Comparison of ENCODE assay signal across 11 cellular contexts in genomic region chr10:110411047-110411410, GRCh38.
DNase-seq lines count a peak whose midpoint lies in the region; ATAC-seq and TF ChIP-seq lines count a peak whose summit lies in the region.
"Had no signal": no experiment of that assay in that cellular context is flagged by ENCODE, and none has a peak within 500 bp of the region (broad histone marks: within the 10 kb centered on the region; RNA-seq: fewer than 3 reads in every experiment).

No MANE protein-coding gene starts in this region.

- peak overlapping the region; percentile 75 for H3K4me2 ChIP-seq in PC-9

- peak; percentile 16 for ATAC-seq in omental fat pad (ENCODE audit: low FRiP score)
- ATAC-seq in GM21390 (IDR thresholded peaks at IDR 0.05; ENCODE audit: unreplicated experiment) = no peak
- no peak for ATAC-seq in stimulated activated naive B cell treated with anti-CD40 and anti-IgM and Interleukin-4, amounts not matched to agents 10 μg/mL and 1 μg/mL and 100 μg/mL, for 72 hours (replicated peaks)

- intact Hi-C loops in Calu3 (cut with micrococcal nuclease; ENCODE audit: unreplicated experiment) (loop anchor here (1.0 to 5.0 kb wide), 4 partner anchors 54 to 99 kb away; partner anchors contain the start of gene DUSP5), PC-9 (cut with micrococcal nuclease; ENCODE audit: unreplicated experiment) (loop anchor here (1.0 to 5.0 kb wide), 3 partner anchors 88 to 204 kb away; partner anchors contain the start of gene MXI1), esophagus muscularis mucosa (cut with DNase I) (loop anchor here (5.0 kb wide), 2 partner anchors 54 to 86 kb away; partner anchors contain the start of gene DUSP5)

- H3K4me3 Mint-ChIP-seq in Calu3 (ENCODE audit: low read depth, unreplicated experiment) = peak overlapping the region; percentile 56
- no peak overlapping the region for H3K4me3 Mint-ChIP-seq in stimulated activated naive B cell treated with anti-CD40 and anti-IgM and Interleukin-4, amounts not matched to agents 10 μg/mL and 1 μg/mL and 100 μg/mL, for 72 hours
- H3K4me3 Mint-ChIP-seq: memory B cell had no signal

- H3K9me3 ChIP-seq in PC-9 (ENCODE audit: insufficient read depth, low read depth) = no peaks in the 10 kb centered on the region; the same call in 1 of the 2 replicates
- H3K9me3 ChIP-seq in esophagus muscularis mucosa = no peaks in the 10 kb centered on the region
- H3K9me3 ChIP-seq: thoracic aorta had no signal

- peaks cover 60% of the 10 kb centered on the region for H3F3A ChIP-seq in PC-9 (ENCODE audit: insufficient read depth, low read depth)

- H3K4me1 ChIP-seq in PC-9 (replicated peaks; ENCODE audit: insufficient read depth) = peaks cover 90% of the 10 kb centered on the region
- peaks cover 17 to 39% (median 34%) of the 10 kb centered on the region in 4 donors for H3K4me1 ChIP-seq in esophagus muscularis mucosa

- H3K36me3 ChIP-seq in PC-9 (ENCODE audit: low read depth) (no peaks in the 10 kb centered on the region), esophagus muscularis mucosa (no peaks in the 10 kb centered on the region)
- H3K36me3 ChIP-seq: thoracic aorta had no signal

- no peaks in the 10 kb centered on the region for H3K9me2 ChIP-seq in PC-9 (ENCODE audit: insufficient read depth)

- H4K20me1 ChIP-seq in PC-9 (ENCODE audit: insufficient read depth) = no peaks in the 10 kb centered on the region

- BruUV-seq in Calu3 (replicated peaks; lab: Mats Ljungman, UMichigan) = TSS peak; percentile 77
- BruUV-seq in PC-9 (replicated peaks; lab: Mats Ljungman, UMichigan) = TSS peak; percentile 79

- no peaks in the 10 kb centered on the region for H3K27me3 Mint-ChIP-seq in Calu3 (ENCODE audit: unreplicated experiment)
- peaks cover 9 to 17% of the 10 kb centered on the region in 2 donors for H3K27me3 Mint-ChIP-seq in stimulated activated naive B cell treated with anti-CD40 and anti-IgM and Interleukin-4, amounts not matched to agents 10 μg/mL and 1 μg/mL and 100 μg/mL, for 72 hours

- TF ChIP-seq CTCF in Calu3 (IDR thresholded peaks at IDR 0.05; ENCODE audit: unreplicated experiment) (no peak), PC-9 (conservative IDR thresholded peaks at IDR 0.05) (no peak), esophagus muscularis mucosa (IDR thresholded peaks at IDR 0.05) (no peak), omental fat pad (IDR thresholded peaks at IDR 0.05) (no peak)

- no peak for TF ChIP-seq EP300 in esophagus muscularis mucosa (IDR thresholded peaks at IDR 0.05)

- peak; percentile 82 for DNase-seq in Calu3
- DNase-seq in PC-9 = peak; percentile 85 to 86
- DNase-seq in esophagus muscularis mucosa (ENCODE audit: extremely low spot score) = no peak
- no peak for DNase-seq in omental fat pad (ENCODE audit: low spot score)
- DNase-seq in SKM-1 treated with dmso at 0.1 percent for 144 hours (lab: John Stamatoyannopoulos, UW; ENCODE audit: unreplicated experiment) = no peak
- no peak for DNase-seq in NOMO-1 (lab: John Stamatoyannopoulos, UW; ENCODE audit: unreplicated experiment in 2 of 2)
- no peak for DNase-seq in stimulated activated naive B cell treated with anti-CD40 and anti-IgM and Interleukin-4, amounts not matched to agents 10 μg/mL and 1 μg/mL and 100 μg/mL, for 72 hours
- DNase-seq: H7 had no signal

- POLR2A ChIA-PET in PC-9 (lab: Charles Lee; ENCODE audit: unreplicated experiment) = interaction anchor here (0.5 to 1.4 kb wide), 11 partner anchors 12 to 505 kb away, joined by 3 to 7 read pairs (median 4); no protein-coding TSS in a partner anchor

- 69% methylated on average over 9 of the region's 9 CpGs for WGBS in esophagus muscularis mucosa

- peak overlapping the region; percentile 100 for H3K27ac ChIP-seq in PC-9
- peak overlapping the region in 3 of 4 donors; percentile 49 to 64 (median 56) for H3K27ac ChIP-seq in esophagus muscularis mucosa (replicated peaks in 1 of 4)
- H3K27ac ChIP-seq: thoracic aorta had no signal

- peaks cover 41% of the 10 kb centered on the region for H3K36me3 Mint-ChIP-seq in Calu3 (ENCODE audit: insufficient read depth, unreplicated experiment)
- no peaks in the 10 kb centered on the region for H3K36me3 Mint-ChIP-seq in stimulated activated naive B cell treated with anti-CD40 and anti-IgM and Interleukin-4, amounts not matched to agents 10 μg/mL and 1 μg/mL and 100 μg/mL, for 72 hours
- H3K36me3 Mint-ChIP-seq: memory B cell had no signal

- peaks cover 86% of the 10 kb centered on the region for H3K4me1 Mint-ChIP-seq in Calu3 (ENCODE audit: low read depth, unreplicated experiment)
- peaks cover 71 to 90% of the 10 kb centered on the region in 2 donors for H3K4me1 Mint-ChIP-seq in stimulated activated naive B cell treated with anti-CD40 and anti-IgM and Interleukin-4, amounts not matched to agents 10 μg/mL and 1 μg/mL and 100 μg/mL, for 72 hours

- no peak overlapping the region for H2AFZ ChIP-seq in PC-9

- H3K27me3 ChIP-seq in PC-9 (ENCODE audit: insufficient read depth, low read depth) (no peaks in the 10 kb centered on the region), esophagus muscularis mucosa (no peaks in the 10 kb centered on the region)

- CTCF ChIA-PET in Calu3 (lab: Charles Lee) (interaction anchor here (0.8 to 1.6 kb wide), 6 partner anchors 12 to 105 kb away, joined by 3 to 5 read pairs (median 3); no protein-coding TSS in a partner anchor), PC-9 (lab: Charles Lee) (interaction anchor here (1.1 kb wide), 1 partner anchor 57 kb away, joined by 3 read pairs; no protein-coding TSS in a partner anchor)

- no peak for TF ChIP-seq POLR2A in esophagus muscularis mucosa (IDR thresholded peaks at IDR 0.05; ENCODE audit: low read depth)

- no peak overlapping the region; the same call in 1 of the 2 replicates for H3K4me3 ChIP-seq in PC-9
- no peak overlapping the region for H3K4me3 ChIP-seq in esophagus muscularis mucosa
- H3K4me3 ChIP-seq: thoracic aorta had no signal

- H3K9me3 Mint-ChIP-seq in Calu3 (ENCODE audit: low read depth, unreplicated experiment) = no peaks in the 10 kb centered on the region
- H3K9me3 Mint-ChIP-seq in stimulated activated naive B cell treated with anti-CD40 and anti-IgM and Interleukin-4, amounts not matched to agents 10 μg/mL and 1 μg/mL and 100 μg/mL, for 72 hours = no peaks in the 10 kb centered on the region
- H3K9me3 Mint-ChIP-seq: memory B cell had no signal

- H3K79me2 ChIP-seq in PC-9 (ENCODE audit: low read depth) = peaks cover 6% of the 10 kb centered on the region

- H3K27ac Mint-ChIP-seq in Calu3 (ENCODE audit: unreplicated experiment) = peak overlapping the region; percentile 99
- no peak overlapping the region for H3K27ac Mint-ChIP-seq in stimulated activated naive B cell treated with anti-CD40 and anti-IgM and Interleukin-4, amounts not matched to agents 10 μg/mL and 1 μg/mL and 100 μg/mL, for 72 hours
- H3K27ac Mint-ChIP-seq: memory B cell had no signal

Comparison
In these comparisons a context has a peak if more than half of its experiments do, and no peak if none do; other contexts are left out.
1. DNase-seq: peak in Calu3 (single experiment) and PC-9 (2 of 2); none in esophagus muscularis mucosa (single experiment), omental fat pad (single experiment), SKM-1 treated with dmso at 0.1 percent for 144 hours (single experiment), NOMO-1 (0 of 2) and stimulated activated naive B cell treated with anti-CD40 and anti-IgM and Interleukin-4, amounts not matched to agents 10 μg/mL and 1 μg/mL and 100 μg/mL, for 72 hours (single experiment).